ENCODE assay signal across 8 cellular contexts in genomic region chr5:109692011-109692410, GRCh38. TPM values are rescaled to one million over a fixed set of nuclear protein-coding genes. Genes with fewer than 3 reads are reported as not detected.
DNase-seq lines count a peak whose midpoint lies in the region; ATAC-seq, FAIRE-seq and TF ChIP-seq lines count a peak whose summit lies in the region.

No MANE protein-coding gene starts in this region.

- no peak for TF ChIP-seq RAD21 in GM12878 (IDR thresholded peaks at IDR 0.05; ENCODE audit: insufficient read depth, low read depth, low read length)

- H3K4me3 ChIP-seq in HUES48 (ENCODE audit: low read depth, low read length) (peak overlapping the region; percentile 96), GM12878 (peak overlapping the region; percentile 86), mesodermal cell (ENCODE audit: extremely low read depth, insufficient read depth, low read length, poor library complexity, severe bottlenecking) (peak overlapping the region; percentile 96), testis (no peak overlapping the region)

- no peaks in the 10 kb centered on the region for H3K36me3 ChIP-seq in HUES48 (ENCODE audit: control insufficient read depth, insufficient read depth, low read length)
- no peaks in the 10 kb centered on the region for H3K36me3 ChIP-seq in GM12878 (ENCODE audit: control insufficient read depth in 2 of 2, insufficient read depth in 2 of 2, low read length in 1 of 2)
- peaks cover 6% of the 10 kb centered on the region for H3K36me3 ChIP-seq in mesodermal cell (ENCODE audit: control insufficient read depth, insufficient read depth, low read length)
- no peaks in the 10 kb centered on the region for H3K36me3 ChIP-seq in testis (ENCODE audit: low read depth, missing control alignments)

- no peak for TF ChIP-seq EP300 in GM12878 (IDR thresholded peaks at IDR 0.05; ENCODE audit: borderline replicate concordance in 1 of 2, control insufficient read depth in 1 of 2, low read depth in 2 of 2, low read length in 2 of 2)

- H3K27ac ChIP-seq in HUES48 (ENCODE audit: low read depth, low read length) = no peak overlapping the region
- H3K27ac ChIP-seq in GM12878 (ENCODE audit: control insufficient read depth, insufficient read depth) = no peak overlapping the region
- no peak overlapping the region for H3K27ac ChIP-seq in mesodermal cell (ENCODE audit: low read depth, low read length, severe bottlenecking)
- H3K27ac ChIP-seq in foreskin keratinocyte = no peak overlapping the region
- no peak overlapping the region for H3K27ac ChIP-seq in testis

- H3K4me2 ChIP-seq in GM12878 (ENCODE audit: control insufficient read depth, insufficient read depth) = peak overlapping the region; percentile 90

- FAIRE-seq in GM12878 (lab: Jason Lieb, UNC) = no peak

- H3K79me2 ChIP-seq in GM12878 (ENCODE audit: control insufficient read depth, insufficient read depth, low read length) = peaks cover 44% of the 10 kb centered on the region

- BruUV-seq in GM12878 (replicated peaks; lab: Mats Ljungman, UMichigan) = no TSS peak

- H3K9ac ChIP-seq in HUES48 (ENCODE audit: low read depth, low read length) (no peak overlapping the region), GM12878 (ENCODE audit: control insufficient read depth, insufficient read depth, low read length) (no peak overlapping the region)

- H3K4me1 ChIP-seq in HUES48 (ENCODE audit: control insufficient read depth, insufficient read depth, low read length) = peaks cover 49% of the 10 kb centered on the region
- H3K4me1 ChIP-seq in GM12878 (ENCODE audit: control insufficient read depth, insufficient read depth, low read length) = peaks cover 38% of the 10 kb centered on the region
- H3K4me1 ChIP-seq in mesodermal cell (ENCODE audit: control insufficient read depth, insufficient read depth, low read length, poor library complexity, severe bottlenecking) = peaks cover 18% of the 10 kb centered on the region
- H3K4me1 ChIP-seq in foreskin keratinocyte = peaks cover 30% of the 10 kb centered on the region
- peaks cover 16% of the 10 kb centered on the region for H3K4me1 ChIP-seq in testis

- POLR2A ChIA-PET in GM12878 (lab: Charles Lee) = interaction anchor here (0.6 kb wide), 1 partner anchor 48 kb away, joined by 3 read pairs; no protein-coding TSS in a partner anchor

- H3K9me3 ChIP-seq in HUES48 (ENCODE audit: control insufficient read depth, insufficient read depth, low read length) (no peaks in the 10 kb centered on the region), GM12878 (replicated peaks; ENCODE audit: control insufficient read depth, insufficient read depth, low read length) (peaks cover 3% of the 10 kb centered on the region; the same call in 1 of the 3 replicates), mesodermal cell (ENCODE audit: control insufficient read depth, low read length) (peaks cover 11% of the 10 kb centered on the region), testis (no peaks in the 10 kb centered on the region)

- 0% methylated on average over 1 of the region's 1 CpG for WGBS in GM12878 (ENCODE audit: insufficient coverage, insufficient replicate concordance, low lambda C conversion rate, missing lambda C conversion rate)
- WGBS in mesodermal cell (ENCODE audit: insufficient coverage in 2 of 2), 2 experiments = 86% methylated on average over 1 of the region's 1 CpG; no CpG with 5 or more reads in 1 of the 2 experiments
- WGBS in testis, 2 donors = 42 to 59% methylated on average over 1 of the region's 1 CpG

- no peak for ATAC-seq in GM12878
- ATAC-seq in foreskin keratinocyte = no peak
- ATAC-seq in esophagus mucosa = no peak

- TF ChIP-seq CTCF in GM12878 (IDR thresholded peaks at IDR 0.05 in 2 of 3, conservative IDR thresholded peaks at IDR 0.05 in 1 of 3; ENCODE audit: control insufficient read depth in 2 of 3, extremely low read depth in 1 of 3, insufficient read depth in 1 of 3, low read depth in 3 of 3, low read length in 3 of 3) = no peak
- no peak for TF ChIP-seq CTCF in foreskin keratinocyte (conservative IDR thresholded peaks at IDR 0.05)
- no peak for TF ChIP-seq CTCF in testis (IDR thresholded peaks at IDR 0.05)

- SMC1A ChIA-PET in GM12878 (lab: Charles Lee; ENCODE audit: uncharacterized antibody, unreplicated experiment) = interaction anchor here (0.7 to 2.8 kb wide), 12 partner anchors 8 to 723 kb away, joined by 3 to 8 read pairs (median 6); no protein-coding TSS in a partner anchor

- RAD21 ChIA-PET in GM12878 (lab: Charles Lee; ENCODE audit: unreplicated experiment) = interaction anchor here (0.8 to 1.6 kb wide), 9 partner anchors 10 to 465 kb away, joined by 3 to 5 read pairs (median 3); no protein-coding TSS in a partner anchor

- H3K27me3 ChIP-seq in HUES48 (ENCODE audit: control insufficient read depth, insufficient read depth, low read length) (no peaks in the 10 kb centered on the region), GM12878 (replicated peaks in 1 of 2; ENCODE audit: control insufficient read depth in 2 of 2, insufficient read depth in 2 of 2, low read length in 1 of 2) (no peaks in the 10 kb centered on the region), foreskin keratinocyte (no peaks in the 10 kb centered on the region), testis (no peaks in the 10 kb centered on the region)

- H4K20me1 ChIP-seq in GM12878 (ENCODE audit: control insufficient read depth, insufficient read depth) = no peaks in the 10 kb centered on the region

- intact Hi-C loops in GM12878 (cut with micrococcal nuclease; ENCODE audit: unreplicated experiment) (loop anchor here (5.0 to 10.0 kb wide), 5 partner anchors 50 to 1307 kb away; partner anchors contain the start of genes FBXL17 and FER), testis (cut with DNase I; ENCODE audit: low total_unique reads) (no loop called here)

- in situ Hi-C loops in GM12878 (cut with MboI) = no loop called here

- H2AFZ ChIP-seq in GM12878 (ENCODE audit: control insufficient read depth, low read depth, low read length) = no peak overlapping the region

- TF ChIP-seq POLR2A in GM12878 (IDR thresholded peaks at IDR 0.05; ENCODE audit: low read depth, low read length) (no peak), testis (IDR thresholded peaks at IDR 0.05) (no peak)

- CTCF ChIA-PET in GM12878 (lab: Yijun Ruan, JAX) = interaction anchor here (0.9 to 2.4 kb wide), 9 partner anchors 8 to 222 kb away, joined by 3 to 9 read pairs (median 3); no protein-coding TSS in a partner anchor

- peak; percentile 27 for DNase-seq in AG08396 (ENCODE audit: low spot score)
- DNase-seq in GM12878 (ENCODE audit: low read depth, low spot score) = no peak
- DNase-seq in foreskin keratinocyte = no peak
- no peak for DNase-seq in testis
- DNase-seq in stimulated activated CD4-positive, alpha-beta T cell treated with anti-CD3 and anti-CD28 coated beads, Interleukin-4, amount 100 ng/mL, for 4 hours = no peak

TF ChIP-seq in GM12878, 131 proteins besides CTCF, POLR2A, EP300 and RAD21 (continues in another document):
- TF ChIP-seq SMAD1 (IDR thresholded peaks at IDR 0.05; ENCODE audit: low read depth, partially characterized antibody) = no peak
- no peak for TF ChIP-seq NFIC (IDR thresholded peaks at IDR 0.05; ENCODE audit: low read depth, low read length)
- no peak for TF ChIP-seq EGR1 (IDR thresholded peaks at IDR 0.05; ENCODE audit: borderline replicate concordance in 1 of 2, low read depth in 2 of 2, low read length in 2 of 2)
- TF ChIP-seq PML (IDR thresholded peaks at IDR 0.05; ENCODE audit: low read length) = no peak
- no peak for TF ChIP-seq ZNF274 (IDR thresholded peaks at IDR 0.05; ENCODE audit: insufficient read depth, insufficient read length)
- peak; percentile 25; the same call in 1 of the 2 replicates for TF ChIP-seq RUNX3 (IDR thresholded peaks at IDR 0.05; ENCODE audit: low read length)
- no peak for TF ChIP-seq POLR2AphosphoS2 (IDR thresholded peaks at IDR 0.05; ENCODE audit: low read depth, low read length)
- no peak for TF ChIP-seq RAD51 (IDR thresholded peaks at IDR 0.05)
- TF ChIP-seq CEBPB (IDR thresholded peaks at IDR 0.05; ENCODE audit: borderline replicate concordance in 1 of 2, low read depth in 2 of 2, low read length in 2 of 2) = no peak
- no peak for TF ChIP-seq ZZZ3 (IDR thresholded peaks at IDR 0.05; ENCODE audit: control insufficient read depth, insufficient read length, low read depth)
- no peak for TF ChIP-seq MYC (IDR thresholded peaks at IDR 0.05; ENCODE audit: insufficient read depth, insufficient read length, insufficient replicate concordance, low read length, severe bottlenecking)
- no peak for TF ChIP-seq SMARCA5 (IDR thresholded peaks at IDR 0.05)
- TF ChIP-seq PAX5 (IDR thresholded peaks at IDR 0.05; ENCODE audit: borderline replicate concordance, low read depth, low read length) = no peak
- TF ChIP-seq TBL1XR1 (IDR thresholded peaks at IDR 0.05; ENCODE audit: low read depth, low read length) = no peak
- TF ChIP-seq EED (IDR thresholded peaks at IDR 0.05; ENCODE audit: low read depth) = 0 out of 2 replicates have a peak, but pooled peaks have one; percentile 31
- TF ChIP-seq IKZF1 (conservative IDR thresholded peaks at IDR 0.05) = peak; percentile 41
- no peak for TF ChIP-seq GATAD2B (conservative IDR thresholded peaks at IDR 0.05; ENCODE audit: low read depth)
- no peak for TF ChIP-seq NFYA (IDR thresholded peaks at IDR 0.05; ENCODE audit: borderline replicate concordance, low read depth, low read length)

RNA-seq across cellular contexts. Expression of gene MAN2A1, which starts 2.3 kb away (rescaled TPM):
- total RNA-seq in GM12878 (2013; cell fraction: nucleolus; rRNA removed) = 43.6 and 52.3 TPM in 2 replicates
- total RNA-seq in GM12878 (2014; rRNA removed) = 12.7 and 14.8 TPM in 2 replicates
- total RNA-seq in GM12878 (2014; rRNA removed; fragmentation: Illumina TruSeq; extraction: Trizol) = 16.5 and 16.6 TPM in 2 replicates
- total RNA-seq in GM12878 (2021) = 12.0 and 14.5 TPM in 2 replicates
- polyA plus RNA-seq in GM12878 (2011; ENCODE audit: low read depth) = 3.5 TPM
- 27.9 and 40.9 TPM in 2 replicates for polyA plus RNA-seq in GM12878 (2011; rRNA removed)
- polyA plus RNA-seq in GM12878 (2011; cell fraction: cytosol; rRNA removed) = 10.1 and 10.5 TPM in 2 replicates
- polyA plus RNA-seq in GM12878 (2011; cell fraction: nucleus; rRNA removed) = 26.2 and 29.4 TPM in 2 replicates
- polyA plus RNA-seq in GM12878 (2012) = 5.6 and 6.7 TPM in 2 replicates
- polyA plus RNA-seq in GM12878 (2014; fragmentation: Illumina TruSeq; extraction: Trizol) = 11.7 and 13.6 TPM in 2 replicates
- polyA plus RNA-seq in GM12878 (2014; fragmentation: Nextera tagmentation; extraction: Ambion mirVana) = 1 to 10 TPM; 4.2 to 4.5 TPM
- polyA plus RNA-seq in GM12878 (2014; rRNA removed) = 6.2 and 7.4 TPM in 2 replicates
- polyA plus RNA-seq in GM12878 (2016; fragmentation: Nextera tagmentation; extraction: Ambion mirVana) = 1 to 10 TPM; 8.5 to 9.2 TPM
- 41.2 and 46.7 TPM in 2 replicates for polyA minus RNA-seq in GM12878 (2011; rRNA and poly(A)+ RNA removed)
- 15.6 and 28.1 TPM in 2 replicates for polyA minus RNA-seq in GM12878 (2011; cell fraction: cytosol; rRNA and poly(A)+ RNA removed)
- 51.1 and 77.2 TPM in 2 replicates for polyA minus RNA-seq in GM12878 (2011; cell fraction: nucleus; rRNA and poly(A)+ RNA removed)
- 146 TPM for polyA plus RNA-seq in mesodermal cell (2013, experiment 1 of 2)
- polyA plus RNA-seq in mesodermal cell (2013, experiment 2 of 2) = 157 TPM
- 55.0 and 59.1 TPM in 2 replicates for total RNA-seq in foreskin keratinocyte
- 9.0 and 11.5 TPM in 2 replicates for polyA plus RNA-seq in foreskin keratinocyte
- 36.6 TPM for total RNA-seq in esophagus mucosa
- 10 to 100 TPM; 55.6 to 80.5 TPM for total RNA-seq in testis
- 36.0 TPM for polyA plus RNA-seq in testis (ENCODE audit: insufficient read depth, low read depth, low replicate concordance)

Comparison
In these comparisons a context has a peak if more than half of its experiments do, and no peak if none do; other contexts are left out.
1. H3K4me3 ChIP-seq: peak in HUES48 (single experiment), GM12878 (single experiment) and mesodermal cell (single experiment); none in testis (0 of 2).